In the genomic region with DNA sequence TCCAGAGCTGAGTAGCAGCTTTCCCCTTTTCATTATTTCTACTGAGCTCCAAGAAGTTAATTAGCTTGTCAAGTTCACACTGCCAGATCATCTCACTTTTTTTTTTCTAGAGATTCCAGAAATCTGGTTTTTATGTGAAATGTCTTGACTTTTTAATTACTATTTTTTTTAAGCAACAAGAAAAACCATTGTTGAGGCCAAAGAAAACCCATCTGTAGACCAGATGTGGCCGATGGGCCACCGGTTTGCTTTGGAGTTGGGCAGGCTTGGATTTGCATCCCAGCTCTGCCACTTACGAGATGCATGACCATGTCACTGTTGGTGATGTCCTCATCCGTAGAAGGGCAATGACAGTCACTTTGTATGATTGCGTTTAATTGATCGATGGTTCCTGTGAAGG, we compare ENCODE assay signal across 34 cellular contexts.
"Had no signal": no experiment of that assay in that cellular context is flagged by ENCODE, and none has a peak within 500 bp of the region (broad histone marks: within the 10 kb centered on the region; RNA-seq: fewer than 3 reads in every experiment).

No MANE protein-coding gene starts in this region.

- H3K4me3 Mint-ChIP-seq: activated B cell treated with CpG ODN at 0.5 μM for 24 hours; activated CD8-positive, alpha-beta T cell treated with anti-CD3 and anti-CD28 coated beads for 36 hours; activated naive CD8-positive, alpha-beta T cell; activated T-cell treated with anti-CD3 and anti-CD28 coated beads, Interleukin-2, amount 50 U/mL, for 4 hours; activated T-helper 17 cell treated with anti-CD3 and anti-CD28 coated beads, Interleukin-2, amount 50 U/mL, for 72 hours; central memory CD8-positive, alpha-beta T cell; dendritic cell treated with granulocyte-macrophage colony-stimulating factor and Interleukin-4, amounts not matched to agents 40 ng/mL and 50 ng/mL, for 4 days; endodermal cell; T-cell; T-helper 1 cell treated with Interleukin-12 subunit alpha and Interleukin-12 subunit beta and Interleukin-4 antibody, amounts not matched to agents 30 μg/mL and 1 μg/mL, for 36 hours; T-helper 2 cell treated with Interferon-gamma antibody and Interleukin-4, amounts not matched to agents 5 μg/mL and 100 μg/mL, for 36 hours had no signal

- H3K9me3 ChIP-seq: gastrocnemius medialis had no signal

- H3K4me3 ChIP-seq: coronary artery, dorsolateral prefrontal cortex, gastrocnemius medialis, heart left ventricle had no signal

- H3K27me3 Mint-ChIP-seq: activated B cell treated with CpG ODN at 0.5 μM for 24 hours; activated CD8-positive, alpha-beta T cell treated with anti-CD3 and anti-CD28 coated beads for 36 hours; activated naive CD8-positive, alpha-beta T cell; activated T-helper 17 cell treated with anti-CD3 and anti-CD28 coated beads, Interleukin-2, amount 50 U/mL, for 72 hours; central memory CD8-positive, alpha-beta T cell had no signal

- H3K27ac Mint-ChIP-seq: activated B cell treated with CpG ODN at 0.5 μM for 24 hours; activated CD8-positive, alpha-beta T cell treated with anti-CD3 and anti-CD28 coated beads for 36 hours; activated naive CD8-positive, alpha-beta T cell; activated T-helper 17 cell treated with anti-CD3 and anti-CD28 coated beads, Interleukin-2, amount 50 U/mL, for 72 hours; dendritic cell treated with granulocyte-macrophage colony-stimulating factor and Interleukin-4, amounts not matched to agents 40 ng/mL and 50 ng/mL, for 4 days; endodermal cell; T-cell; T-helper 1 cell treated with Interleukin-12 subunit alpha and Interleukin-12 subunit beta and Interleukin-4 antibody, amounts not matched to agents 30 μg/mL and 1 μg/mL, for 36 hours; T-helper 2 cell treated with Interferon-gamma antibody and Interleukin-4, amounts not matched to agents 5 μg/mL and 100 μg/mL, for 36 hours had no signal

- H3K27me3 ChIP-seq: brain microvascular endothelial cell, dorsolateral prefrontal cortex, foreskin keratinocyte, gastrocnemius medialis, heart left ventricle had no signal

- DNase-seq: activated B cell treated with CpG ODN at 0.5 μM for 24 hours; activated CD4-positive, alpha-beta T cell treated with anti-CD3 and anti-CD28 coated beads for 48 hours; activated CD4-positive, alpha-beta T cell treated with anti-CD3 and anti-CD28 coated beads, Interleukin-2, amount 50 U/mL, for 1 hour; activated CD4-positive, alpha-beta T cell treated with anti-CD3 and anti-CD28 coated beads, Interleukin-2, amount 50 U/mL, for 48 hours; activated CD8-positive, alpha-beta memory T cell treated with anti-CD3 and anti-CD28 coated beads for 24 hours; activated CD8-positive, alpha-beta T cell treated with anti-CD3 and anti-CD28 coated beads for 36 hours; activated effector memory CD4-positive, alpha-beta T cell treated with Interleukin-2 at 50 U/mL for 16 hours; activated gamma-delta T cell treated with Interleukin-2 at 50 U/mL for 16 hours; activated naive CD4-positive, alpha-beta T cell treated with anti-CD3 and anti-CD28 coated beads, Interleukin-2, amount 50 U/mL, for 16 hours; activated naive CD4-positive, alpha-beta T cell treated with Interleukin-2 at 50 U/mL for 16 hours; activated T-cell treated with anti-CD3 and anti-CD28 coated beads, Interleukin-2, amount 50 U/mL, for 4 hours; amniotic stem cell; brain microvascular endothelial cell; effector memory CD4-positive, alpha-beta T cell; endodermal cell; foreskin keratinocyte; gastrocnemius medialis; glutamatergic neuron; heart left ventricle; T-cell; T1000; WERI-Rb-1 had no signal

- H3K36me3 ChIP-seq: brain microvascular endothelial cell, gastrocnemius medialis, heart left ventricle, WERI-Rb-1 had no signal

- FAIRE-seq: astrocyte, bronchial epithelial cell had no signal

- H3K9me3 Mint-ChIP-seq: central memory CD8-positive, alpha-beta T cell; T-helper 2 cell treated with Interferon-gamma antibody and Interleukin-4, amounts not matched to agents 5 μg/mL and 100 μg/mL, for 36 hours had no signal

- ATAC-seq: activated CD4-positive, CD25-positive, alpha-beta regulatory T cell treated with anti-CD3 and anti-CD28 coated beads, Interleukin-2, amount 50 U/mL, for 24 hours; activated CD8-positive, alpha-beta T cell treated with anti-CD3 and anti-CD28 coated beads for 36 hours; activated T-cell treated with anti-CD3 and anti-CD28 coated beads, Interleukin-2, amount 50 U/mL, for 4 hours; activated T-helper 17 cell treated with anti-CD3 and anti-CD28 coated beads, Interleukin-2, amount 50 U/mL, for 72 hours; foreskin keratinocyte; gastrocnemius medialis; heart left ventricle; T-cell had no signal

- H3K4me1 ChIP-seq: foreskin keratinocyte had no signal

- H3K27ac ChIP-seq: brain microvascular endothelial cell, coronary artery, epithelial cell of prostate, foreskin keratinocyte, gastrocnemius medialis, heart left ventricle, WERI-Rb-1 had no signal

- H3K4me1 Mint-ChIP-seq: activated B cell treated with CpG ODN at 0.5 μM for 24 hours; central memory CD8-positive, alpha-beta T cell; endodermal cell had no signal

- H3K36me3 Mint-ChIP-seq: activated naive CD8-positive, alpha-beta T cell; T-cell had no signal
